ENCODE assay signal across 10 cellular contexts in the genomic region with DNA sequence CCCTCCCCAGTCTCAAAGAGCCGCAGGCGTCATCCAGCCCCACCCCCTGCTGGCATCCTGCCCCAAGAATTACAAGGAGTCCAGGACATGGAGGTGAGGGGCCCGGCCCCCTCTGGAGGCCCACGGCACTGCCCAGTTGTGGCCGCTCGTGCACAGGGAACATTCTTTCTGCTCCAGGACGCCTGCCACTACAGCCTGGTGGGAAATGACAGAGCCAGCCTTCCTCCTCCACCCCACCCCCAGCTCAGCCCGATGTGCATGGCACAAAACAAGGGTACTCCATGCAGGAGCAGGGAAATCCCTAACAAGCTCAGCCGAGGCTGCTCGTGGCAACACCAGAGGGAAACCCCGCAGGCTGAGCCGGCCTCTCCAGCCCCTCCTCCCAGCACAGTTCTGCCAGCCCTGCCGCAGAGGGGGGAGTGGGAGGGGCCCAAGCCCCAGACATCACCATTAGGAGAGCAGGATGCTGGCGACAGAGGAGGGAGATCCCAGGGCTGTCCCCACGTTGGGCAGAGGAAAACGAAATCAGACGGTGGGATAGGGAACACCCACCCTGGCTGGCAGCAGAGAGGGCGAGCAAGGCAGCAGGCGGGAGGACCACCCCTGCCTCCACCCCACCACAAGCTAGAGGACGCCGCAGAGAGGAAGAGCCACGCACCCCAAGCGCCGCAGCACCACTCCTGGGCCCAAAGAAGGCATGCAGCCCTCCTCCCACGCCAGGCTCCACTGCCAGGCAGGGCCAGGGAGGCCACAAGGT. TPM values are rescaled to one million over a fixed set of nuclear protein-coding genes. Genes with fewer than 3 reads are reported as not detected.
DNase-seq lines count a peak whose midpoint lies in the region; ATAC-seq and TF ChIP-seq lines count a peak whose summit lies in the region.
"Had no signal": no experiment of that assay in that cellular context is flagged by ENCODE, and none has a peak within 500 bp of the region (broad histone marks: within the 10 kb centered on the region; RNA-seq: fewer than 3 reads in every experiment).

No MANE protein-coding gene starts in this region.

- H3K27me3 ChIP-seq in WERI-Rb-1 (ENCODE audit: insufficient read depth, low read depth, severe bottlenecking) = no peaks in the 10 kb centered on the region
- no peaks in the 10 kb centered on the region for H3K27me3 ChIP-seq in iPS-15b (ENCODE audit: control insufficient read depth, insufficient read depth, low read length)
- no peaks in the 10 kb centered on the region for H3K27me3 ChIP-seq in smooth muscle cell (ENCODE audit: low read depth)

- H3K27ac Mint-ChIP-seq in nephron progenitor cell = no peak overlapping the region

- H3K27ac ChIP-seq in WERI-Rb-1 (peak overlapping the region; percentile 80), smooth muscle cell (ENCODE audit: low read depth) (no peak overlapping the region)
- H3K27ac ChIP-seq: HL-60, RWPE1 had no signal

- peaks cover 26% of the 10 kb centered on the region for H3K36me3 ChIP-seq in WERI-Rb-1
- H3K36me3 ChIP-seq in iPS-15b (ENCODE audit: control insufficient read depth, insufficient read depth, low read length) = peaks cover 17% of the 10 kb centered on the region
- no peaks in the 10 kb centered on the region for H3K36me3 ChIP-seq in smooth muscle cell (ENCODE audit: low read depth)

- TF ChIP-seq CTCF in WERI-Rb-1 (IDR thresholded peaks at IDR 0.05; ENCODE audit: low read depth, low read length) (no peak), smooth muscle cell (IDR thresholded peaks at IDR 0.05; ENCODE audit: borderline replicate concordance, insufficient read depth, poor library complexity, severe bottlenecking) (no peak), nephron progenitor cell (IDR thresholded peaks at IDR 0.05) (no peak)

- no peak overlapping the region for H3K4me2 ChIP-seq in smooth muscle cell

- H3K4me1 ChIP-seq in iPS-15b (ENCODE audit: control insufficient read depth, insufficient read depth, low read length) (peaks cover 32% of the 10 kb centered on the region), smooth muscle cell (ENCODE audit: low read depth) (peaks cover 34% of the 10 kb centered on the region)

- peaks cover 74% of the 10 kb centered on the region for H3K4me1 Mint-ChIP-seq in nephron progenitor cell

- no peaks in the 10 kb centered on the region for H3K36me3 Mint-ChIP-seq in nephron progenitor cell (ENCODE audit: low read depth)

- ATAC-seq in HG02885 (IDR thresholded peaks at IDR 0.05; ENCODE audit: poor library complexity, unreplicated experiment) = peak; percentile 16

- H3K9ac ChIP-seq in iPS-15b (ENCODE audit: low read depth, low read length) (no peak overlapping the region), smooth muscle cell (ENCODE audit: low read depth) (no peak overlapping the region)

- no peaks in the 10 kb centered on the region for H3K9me3 Mint-ChIP-seq in nephron progenitor cell

- peaks cover 28% of the 10 kb centered on the region for H3K27me3 Mint-ChIP-seq in nephron progenitor cell (ENCODE audit: low read depth, poor library complexity)

- H2AFZ ChIP-seq in smooth muscle cell (ENCODE audit: low read depth) = no peak overlapping the region

- no peak overlapping the region for H3K4me3 Mint-ChIP-seq in nephron progenitor cell

- no peaks in the 10 kb centered on the region for H3K9me3 ChIP-seq in WERI-Rb-1 (ENCODE audit: severe bottlenecking)
- no peaks in the 10 kb centered on the region for H3K9me3 ChIP-seq in iPS-15b (ENCODE audit: control insufficient read depth, insufficient read depth, low read length)
- no peaks in the 10 kb centered on the region for H3K9me3 ChIP-seq in smooth muscle cell (replicated peaks; ENCODE audit: low read depth)

- H3K79me2 ChIP-seq in smooth muscle cell (ENCODE audit: low read depth) = no peaks in the 10 kb centered on the region

- peaks cover 26% of the 10 kb centered on the region for H4K20me1 ChIP-seq in smooth muscle cell (ENCODE audit: low read depth)

- H3F3A ChIP-seq in smooth muscle cell (ENCODE audit: low read depth) = no peaks in the 10 kb centered on the region

- DNase-seq in D341Med (ENCODE audit: low spot score) = peak; percentile 75
- peak; percentile 90 for DNase-seq in WERI-Rb-1
- DNase-seq in pons (ENCODE audit: low spot score) = no peak
- DNase-seq in smooth muscle cell (lab: John Stamatoyannopoulos, UW; ENCODE audit: unreplicated experiment) = no peak
- DNase-seq in nephron progenitor cell = no peak
- no peak for DNase-seq in inferior parietal cortex (ENCODE audit: extremely low spot score)

- WGBS in smooth muscle cell (ENCODE audit: low lambda C conversion rate) = 59% methylated on average over 24 of the region's 25 CpGs

- H3K4me3 ChIP-seq in WERI-Rb-1 (ENCODE audit: low read depth, low read length) = peak overlapping the region; percentile 14
- peak overlapping the region; percentile 2 for H3K4me3 ChIP-seq in iPS-15b (ENCODE audit: low read depth, low read length)
- H3K4me3 ChIP-seq in smooth muscle cell = no peak overlapping the region

RNA-seq across cellular contexts. Expression of gene IGSF9B, which starts 10.0 kb away (rescaled TPM):
- 1.7 and 3.0 TPM in 2 replicates for total RNA-seq in smooth muscle cell
- 0.82 and 1.8 TPM in 2 replicates for polyA plus RNA-seq in smooth muscle cell

Comparison
In these comparisons a context has a peak if more than half of its experiments do, and no peak if none do; other contexts are left out.
1. DNase-seq: peak in D341Med (single experiment) and WERI-Rb-1 (single experiment); none in pons (single experiment), smooth muscle cell (single experiment), nephron progenitor cell (single experiment) and inferior parietal cortex (single experiment).